ENCODE assay signal across 9 cellular contexts in genomic region chr1:39269791-39270342, GRCh38.
DNase-seq lines count a peak whose midpoint lies in the region; ATAC-seq and TF ChIP-seq lines count a peak whose summit lies in the region.
"Had no signal": no experiment of that assay in that cellular context is flagged by ENCODE, and none has a peak within 500 bp of the region (broad histone marks: within the 10 kb centered on the region; RNA-seq: fewer than 3 reads in every experiment).

No MANE protein-coding gene starts in this region.

- no peak for TF ChIP-seq CTCF in transverse colon (IDR thresholded peaks at IDR 0.05)

- 39 to 42% methylated on average over 3 to 4 of the region's 4 CpGs for WGBS in transverse colon (ENCODE audit: low coverage in 1 of 2), 2 donors

- H3K36me3 ChIP-seq in BLaER1 treated with 17β-estradiol and CSF1 and Interleukin-3, amounts not matched to agents 10 nM and 100 nM = peaks cover 0 to 30% (median 8%) of the 10 kb centered on the region in 11 experiments; a peak in 10 of 22 replicates
- H3K36me3 ChIP-seq in iPS-20b (ENCODE audit: insufficient read depth, low read depth, low read length) = no peaks in the 10 kb centered on the region
- H3K36me3 ChIP-seq in transverse colon = no peaks in the 10 kb centered on the region

- peak overlapping the region in 7 of 10 experiments; percentile 45 to 60 (median 55); a peak in 14 of 20 replicates for H3K4me3 ChIP-seq in BLaER1 treated with 17β-estradiol and CSF1 and Interleukin-3, amounts not matched to agents 10 nM and 100 nM
- peak overlapping the region; percentile 64; the same call in 1 of the 2 replicates for H3K4me3 ChIP-seq in iPS-20b (ENCODE audit: low read length)
- no peak overlapping the region for H3K4me3 ChIP-seq in transverse colon

- H4K20me1 ChIP-seq in BLaER1 treated with 17β-estradiol and CSF1 and Interleukin-3, amounts not matched to agents 10 nM and 100 nM = peaks cover 12 to 99% (median 40%) of the 10 kb centered on the region in 11 experiments; a peak in 17 of 22 replicates

- CTCF ChIA-PET in activated CD4-positive, alpha-beta memory T cell treated with anti-CD3 and anti-CD28 coated beads, Interleukin-2, amount 10 ng/mL, durations not matched to agents 7 days and 5 days (lab: Charles Lee) = interaction anchor here (0.5 to 5.6 kb wide), 2 partner anchors 78 to 147 kb away, joined by 3 to 40 read pairs; no protein-coding TSS in a partner anchor

- H3K27ac Mint-ChIP-seq in activated CD4-positive, alpha-beta memory T cell treated with anti-CD3 and anti-CD28 coated beads, Interleukin-2, amount 10 ng/mL, durations not matched to agents 7 days and 5 days = peak overlapping the region; percentile 38

- in situ Hi-C loops in transverse colon (cut with MboI; ENCODE audit: low pct_ligation_motif_present in 1 of 4, low pct_unique_long_range_greater_than_20kb in 1 of 4, low sequenced_read_pairs in 3 of 4) = loop anchor here in 3 of 4 donors (10.0 kb wide), 2 partner anchors 75 to 165 kb away; no protein-coding TSS in a partner anchor

- H3K27me3 ChIP-seq in BLaER1 treated with 17β-estradiol and CSF1 and Interleukin-3, amounts not matched to agents 10 nM and 100 nM = no peaks in the 10 kb centered on the region
- no peaks in the 10 kb centered on the region for H3K27me3 ChIP-seq in iPS-20b (ENCODE audit: insufficient read depth, low read length)
- H3K27me3 ChIP-seq in transverse colon = no peaks in the 10 kb centered on the region
- H3K27me3 ChIP-seq: heart right ventricle had no signal

- no peaks in the 10 kb centered on the region for H3K9me3 Mint-ChIP-seq in activated CD4-positive, alpha-beta memory T cell treated with anti-CD3 and anti-CD28 coated beads, Interleukin-2, amount 10 ng/mL, durations not matched to agents 7 days and 5 days

- no peak overlapping the region for H3K4me3 Mint-ChIP-seq in activated CD4-positive, alpha-beta memory T cell treated with anti-CD3 and anti-CD28 coated beads, Interleukin-2, amount 10 ng/mL, durations not matched to agents 7 days and 5 days

- H3K27me3 Mint-ChIP-seq in activated CD4-positive, alpha-beta memory T cell treated with anti-CD3 and anti-CD28 coated beads, Interleukin-2, amount 10 ng/mL, durations not matched to agents 7 days and 5 days = no peaks in the 10 kb centered on the region

- TF ChIP-seq POLR2A in transverse colon (IDR thresholded peaks at IDR 0.05) = no peak

- peaks cover 72% of the 10 kb centered on the region for H3K4me1 Mint-ChIP-seq in activated CD4-positive, alpha-beta memory T cell treated with anti-CD3 and anti-CD28 coated beads, Interleukin-2, amount 10 ng/mL, durations not matched to agents 7 days and 5 days

- peaks cover 65 to 94% (median 81%) of the 10 kb centered on the region in 10 experiments for H3K4me1 ChIP-seq in BLaER1 treated with 17β-estradiol and CSF1 and Interleukin-3, amounts not matched to agents 10 nM and 100 nM
- H3K4me1 ChIP-seq in iPS-20b (ENCODE audit: insufficient read depth, low read length) (peaks cover 45% of the 10 kb centered on the region), transverse colon (peaks cover 4 to 59% (median 27%) of the 10 kb centered on the region in 4 donors)

- intact Hi-C loops in transverse colon (cut with DNase I; ENCODE audit: low total_unique reads) = loop anchor here (5.0 kb wide), 1 partner anchor 163 kb away; no protein-coding TSS in a partner anchor

- H3K4me2 ChIP-seq in BLaER1 treated with 17β-estradiol and CSF1 and Interleukin-3, amounts not matched to agents 10 nM and 100 nM = peak overlapping the region; percentile 75 to 99 (median 95)

- no peaks in the 10 kb centered on the region for H3K9me3 ChIP-seq in BLaER1 treated with 17β-estradiol and CSF1 and Interleukin-3, amounts not matched to agents 10 nM and 100 nM (replicated peaks in 1 of 11)
- no peaks in the 10 kb centered on the region for H3K9me3 ChIP-seq in iPS-20b (ENCODE audit: insufficient read depth, low read depth, low read length)
- no peaks in the 10 kb centered on the region for H3K9me3 ChIP-seq in transverse colon
- H3K9me3 ChIP-seq: heart right ventricle had no signal

- POLR2A ChIA-PET in activated CD4-positive, alpha-beta memory T cell treated with anti-CD3 and anti-CD28 coated beads, Interleukin-2, amount 10 ng/mL, durations not matched to agents 7 days and 5 days (lab: Charles Lee) = interaction anchor here (0.9 to 1.1 kb wide), 2 partner anchors 65 to 84 kb away, joined by 3 to 6 read pairs; partner anchors contain the start of gene MACF1

- no peak for DNase-seq in activated CD4-positive, alpha-beta memory T cell treated with anti-CD3 and anti-CD28 coated beads, Interleukin-2, amount 10 ng/mL, durations not matched to agents 7 days and 5 days
- DNase-seq in transverse colon = peak; percentile 14
- DNase-seq in NCI-H1105 (lab: John Stamatoyannopoulos, UW) = no peak
- no peak for DNase-seq in amniotic stem cell (lab: John Stamatoyannopoulos, UW)
- DNase-seq: heart right ventricle had no signal

- ATAC-seq in GM19023 (IDR thresholded peaks at IDR 0.05; ENCODE audit: unreplicated experiment) = peak; percentile 56
- peak; percentile 66 for ATAC-seq in HG03196 (IDR thresholded peaks at IDR 0.05; ENCODE audit: unreplicated experiment)

- H3K36me3 Mint-ChIP-seq in activated CD4-positive, alpha-beta memory T cell treated with anti-CD3 and anti-CD28 coated beads, Interleukin-2, amount 10 ng/mL, durations not matched to agents 7 days and 5 days (ENCODE audit: low read depth) = peaks cover 31% of the 10 kb centered on the region

- no peak for TF ChIP-seq EP300 in transverse colon (IDR thresholded peaks at IDR 0.05; ENCODE audit: low read depth)

- peak overlapping the region in 10 of 11 experiments; percentile 8 to 83 (median 74); a peak in 18 of 22 replicates for H3K9ac ChIP-seq in BLaER1 treated with 17β-estradiol and CSF1 and Interleukin-3, amounts not matched to agents 10 nM and 100 nM
- peak overlapping the region; percentile 87; the same call in 1 of the 2 replicates for H3K9ac ChIP-seq in iPS-20b (ENCODE audit: low read depth, low read length)

- H3K27ac ChIP-seq in BLaER1 treated with 17β-estradiol and CSF1 and Interleukin-3, amounts not matched to agents 10 nM and 100 nM = peak overlapping the region in 10 of 11 experiments; percentile 47 to 91 (median 81); a peak in 19 of 22 replicates
- H3K27ac ChIP-seq in iPS-20b (ENCODE audit: low read length) (peak overlapping the region; percentile 18), transverse colon (peak overlapping the region; percentile 78 to 88 (median 84))

Comparison
In these comparisons a context has a peak if more than half of its experiments do, and no peak if none do; other contexts are left out.
1. H3K27ac ChIP-seq: peak in every context shown above with its lines; median percentile 84 in transverse colon; 81 in BLaER1 treated with 17β-estradiol and CSF1 and Interleukin-3, amounts not matched to agents 10 nM and 100 nM; 18 in iPS-20b.
2. H3K4me3 ChIP-seq: peak in BLaER1 treated with 17β-estradiol and CSF1 and Interleukin-3, amounts not matched to agents 10 nM and 100 nM (7 of 10) and iPS-20b (single experiment); none in transverse colon (0 of 4).